26 cellular contexts compared by ENCODE assay signal in the genomic region with DNA sequence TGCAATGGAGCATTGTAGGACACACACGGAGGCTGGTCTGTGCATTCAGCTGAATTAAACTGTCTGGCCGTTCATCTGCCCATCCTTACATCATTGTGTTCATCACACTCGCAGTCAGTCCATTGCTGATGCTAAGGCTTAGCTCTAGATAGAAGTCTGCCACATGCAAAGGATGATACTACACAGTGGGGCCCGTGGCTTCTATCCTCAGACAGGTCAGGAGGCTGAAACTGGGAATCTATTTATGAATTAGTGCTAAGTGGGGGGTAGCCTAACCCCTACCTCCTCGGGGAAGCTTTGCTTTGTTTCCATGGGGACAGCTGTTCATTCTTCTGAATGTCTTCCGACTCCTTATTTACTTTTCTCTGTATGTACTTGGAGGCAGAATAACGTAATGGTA.
"Had no signal": no experiment of that assay in that cellular context is flagged by ENCODE, and none has a peak within 500 bp of the region (broad histone marks: within the 10 kb centered on the region; RNA-seq: fewer than 3 reads in every experiment).

No MANE protein-coding gene starts in this region.

- H3K9ac ChIP-seq: neural progenitor cell had no signal

- H3K27me3 ChIP-seq: esophagus muscularis mucosa, neural progenitor cell, right atrium auricular region, suprapubic skin, vagina had no signal

- H2AFZ ChIP-seq: neural progenitor cell had no signal

- H3K27ac ChIP-seq: coronary artery, esophagus muscularis mucosa, lower lobe of right lung, neural progenitor cell, prostate gland, right atrium auricular region, suprapubic skin, vagina had no signal

- H3K36me3 ChIP-seq: esophagus muscularis mucosa, lower lobe of right lung, neural progenitor cell, prostate gland, right atrium auricular region, suprapubic skin, vagina had no signal

- DNase-seq: dermis blood vessel endothelial cell; effector memory CD4-positive, alpha-beta T cell; head of caudate nucleus; left colon; left ventricle myocardium superior; lower lobe of right lung; mucosa of descending colon; naive B cell; stimulated activated CD4-positive, alpha-beta T cell treated with anti-CD3 and anti-CD28 coated beads, Interleukin-12 subunit alpha, Interleukin-12 subunit beta, amount 100 ng/mL, for 4 hours; stimulated activated CD4-positive, alpha-beta T cell treated with anti-CD3 and anti-CD28 coated beads, Interleukin-1b, Interleukin-23, amount 100 ng/mL, for 48 hours; stimulated activated CD4-positive, alpha-beta T cell treated with anti-CD3 and anti-CD28 coated beads, Interleukin-4, amount 100 ng/mL, for 1 hour; stimulated activated CD8-positive, alpha-beta memory T cell treated with anti-CD3 and anti-CD28 coated beads, Interleukin-4, amount 100 ng/mL, for 48 hours; stimulated activated naive CD4-positive, alpha-beta T cell; stimulated activated naive CD8-positive, alpha-beta T cell treated with anti-CD3 and anti-CD28 coated beads, Interleukin-15, amount 100 ng/mL, for 72 hours; trophoblast cell had no signal

- H3K9me3 ChIP-seq: esophagus muscularis mucosa, lower lobe of right lung, mucosa of descending colon, prostate gland, right atrium auricular region, suprapubic skin, vagina had no signal

- H3K4me2 ChIP-seq: neural progenitor cell, smooth muscle cell had no signal

- ATAC-seq: left colon, left ventricle myocardium superior, mucosa of descending colon, sciatic nerve had no signal

- FAIRE-seq: endothelial cell of umbilical vein, frontal cortex had no signal

- H3K4me1 ChIP-seq: lower lobe of right lung, prostate gland, right atrium auricular region, suprapubic skin, vagina had no signal

- H3K4me3 ChIP-seq: coronary artery, esophagus muscularis mucosa, lower lobe of right lung, mucosa of descending colon, neural progenitor cell, prostate gland, right atrium auricular region, smooth muscle cell, suprapubic skin, vagina had no signal
